7 cellular contexts compared by ENCODE assay signal in the genomic region with DNA sequence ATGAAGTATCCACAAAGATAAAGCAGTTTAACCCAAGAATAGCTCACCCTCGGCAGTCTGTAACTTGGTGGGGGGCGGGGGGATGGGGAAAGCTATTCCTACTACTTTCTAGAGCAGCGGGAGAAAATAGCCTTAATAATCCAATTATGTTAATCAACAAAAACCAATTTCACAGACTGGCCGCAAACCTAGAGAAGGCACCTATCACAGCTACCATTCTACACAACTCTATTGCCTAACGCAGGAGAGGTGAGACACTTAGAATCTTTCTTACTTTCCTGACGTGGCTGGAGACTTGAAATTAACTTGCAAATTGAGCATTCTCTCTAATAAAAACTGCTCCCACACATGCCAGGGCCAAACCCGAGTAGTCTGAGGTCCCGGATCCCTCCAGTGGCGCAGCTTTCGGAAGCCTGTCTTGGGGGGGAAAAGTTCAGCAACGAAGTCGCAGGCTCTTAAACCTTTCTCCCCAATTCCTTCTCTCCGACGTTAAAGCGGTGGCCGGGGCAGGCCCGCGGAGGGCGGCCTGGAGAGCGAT. TPM values are rescaled to one million over a fixed set of nuclear protein-coding genes. Genes with fewer than 3 reads are reported as not detected.
A peak's percentile ranks its signal among the peaks of the same experiment; 100 is the strongest.
DNase-seq lines count a peak whose midpoint lies in the region; ATAC-seq and TF ChIP-seq lines count a peak whose summit lies in the region.

No MANE protein-coding gene starts in this region.

- H3K27me3 ChIP-seq in ascending aorta (no peaks in the 10 kb centered on the region), right lobe of liver (no peaks in the 10 kb centered on the region), upper lobe of right lung (no peaks in the 10 kb centered on the region)

- H3K4me1 ChIP-seq in ascending aorta (peaks cover 0 to 18% of the 10 kb centered on the region in 2 donors), right lobe of liver (peaks cover 0 to 10% (median 0%) of the 10 kb centered on the region in 4 donors), upper lobe of right lung (peaks cover 20% of the 10 kb centered on the region)

- peak; percentile 6 for ATAC-seq in GM18909 (IDR thresholded peaks at IDR 0.05; ENCODE audit: poor library complexity, unreplicated experiment)
- peak; percentile 10 for ATAC-seq in HG03378 (IDR thresholded peaks at IDR 0.05; ENCODE audit: unreplicated experiment)
- no peak for ATAC-seq in right lobe of liver
- ATAC-seq in upper lobe of right lung = no peak

- H3K27ac ChIP-seq in ascending aorta = peak overlapping the region; percentile 84 to 87
- H3K27ac ChIP-seq in right lobe of liver = peak overlapping the region; percentile 70 to 88 (median 85)
- peak overlapping the region; percentile 86 for H3K27ac ChIP-seq in upper lobe of right lung

- TF ChIP-seq POLR2A in right lobe of liver (IDR thresholded peaks at IDR 0.05) = no peak

- H3K9me3 ChIP-seq in ascending aorta (no peaks in the 10 kb centered on the region), right lobe of liver (no peaks in the 10 kb centered on the region), upper lobe of right lung (no peaks in the 10 kb centered on the region)

- WGBS in right lobe of liver (ENCODE audit: insufficient coverage, low coverage, low lambda C conversion rate, missing lambda C conversion rate) = 2% methylated on average over 13 of the region's 20 CpGs

- intact Hi-C loops in ascending aorta (cut with DNase I) = loop anchor here (5.0 kb wide), 2 partner anchors 34 to 89 kb away; a partner anchor contains a TSS
- intact Hi-C loops in right lobe of liver (cut with DNase I) = no loop called here
- intact Hi-C loops in upper lobe of right lung (cut with DNase I) = no loop called here

- no peak for TF ChIP-seq CTCF in ascending aorta (IDR thresholded peaks at IDR 0.05)
- no peak for TF ChIP-seq CTCF in right lobe of liver (IDR thresholded peaks at IDR 0.05)
- no peak for TF ChIP-seq CTCF in upper lobe of right lung (IDR thresholded peaks at IDR 0.05)

- H3K4me3 ChIP-seq in ascending aorta (peak overlapping the region; percentile 83 to 99), right lobe of liver (peak overlapping the region; percentile 94 to 99 (median 96)), upper lobe of right lung (peak overlapping the region; percentile 84)

- DNase-seq in ascending aorta (ENCODE audit: low spot score in 2 of 2) = no peak
- DNase-seq in right lobe of liver = no peak
- DNase-seq in upper lobe of right lung = no peak
- no peak for DNase-seq in MV-4-11 (lab: John Stamatoyannopoulos, UW)
- DNase-seq in NCI-H2081 treated with DMSO at 0.1 percent for 48 hours (lab: John Stamatoyannopoulos, UW) = no peak

- peaks cover 10 to 20% of the 10 kb centered on the region in 2 donors for H3K36me3 ChIP-seq in ascending aorta
- peaks cover 0 to 9% (median 1%) of the 10 kb centered on the region in 4 donors for H3K36me3 ChIP-seq in right lobe of liver
- peaks cover 18% of the 10 kb centered on the region for H3K36me3 ChIP-seq in upper lobe of right lung

RNA-seq across cellular contexts. Expression of a gene that starts 0.8 kb away (rescaled TPM):
- total RNA-seq in ascending aorta (50.8 TPM), right lobe of liver (10 to 100 TPM in 1 of 6 experiments, 1 to 10 TPM in 5; 7.4 to 10.4 (median 8.9) TPM), upper lobe of right lung (28.8 TPM)

RNA-seq across cellular contexts. Expression of a gene that starts 0.9 kb away (rescaled TPM):
- total RNA-seq in ascending aorta (not detected), right lobe of liver (10 to 100 TPM in 1 of 6 experiments, 1 to 10 TPM in 5; 2.7 to 10.9 (median 5.9) TPM), upper lobe of right lung (6.3 TPM)

RNA-seq across cellular contexts. Expression of a gene that starts 33.4 kb away (rescaled TPM):
- total RNA-seq in ascending aorta (16.9 TPM), right lobe of liver (10 to 100 TPM in 5 of 6 experiments, 1 to 10 TPM in 1; 9.7 to 26.2 (median 13.1) TPM), upper lobe of right lung (17.7 TPM)

RNA-seq across cellular contexts. Expression of a gene that starts 34.5 kb away (rescaled TPM):
- total RNA-seq in ascending aorta (127 TPM), right lobe of liver (10 to 100 TPM in 4 of 6 experiments, 1 to 10 TPM in 2; 6.0 to 17.2 (median 13.2) TPM), upper lobe of right lung (55.0 TPM)

Comparison
In these comparisons a context has a peak if more than half of its experiments do, and no peak if none do; other contexts are left out.
1. ATAC-seq: peak in GM18909 (single experiment) and HG03378 (single experiment); none in right lobe of liver (0 of 4) and upper lobe of right lung (single experiment).
2. Peak in every context shown above with its lines, with median percentiles within 50 percentile points of each other: H3K27ac ChIP-seq and H3K4me3 ChIP-seq.